In genomic region chr7:22948770-22949169, GRCh38 we compare ENCODE assay signal across 1 cellular context.
TF ChIP-seq lines count a peak whose summit lies in the region.

No MANE protein-coding gene starts in this region.

TF ChIP-seq in GM23338, 12 proteins besides CTCF, POLR2A, EP300 and RAD21 (continued from another document):
- TF ChIP-seq, protein P1, sequence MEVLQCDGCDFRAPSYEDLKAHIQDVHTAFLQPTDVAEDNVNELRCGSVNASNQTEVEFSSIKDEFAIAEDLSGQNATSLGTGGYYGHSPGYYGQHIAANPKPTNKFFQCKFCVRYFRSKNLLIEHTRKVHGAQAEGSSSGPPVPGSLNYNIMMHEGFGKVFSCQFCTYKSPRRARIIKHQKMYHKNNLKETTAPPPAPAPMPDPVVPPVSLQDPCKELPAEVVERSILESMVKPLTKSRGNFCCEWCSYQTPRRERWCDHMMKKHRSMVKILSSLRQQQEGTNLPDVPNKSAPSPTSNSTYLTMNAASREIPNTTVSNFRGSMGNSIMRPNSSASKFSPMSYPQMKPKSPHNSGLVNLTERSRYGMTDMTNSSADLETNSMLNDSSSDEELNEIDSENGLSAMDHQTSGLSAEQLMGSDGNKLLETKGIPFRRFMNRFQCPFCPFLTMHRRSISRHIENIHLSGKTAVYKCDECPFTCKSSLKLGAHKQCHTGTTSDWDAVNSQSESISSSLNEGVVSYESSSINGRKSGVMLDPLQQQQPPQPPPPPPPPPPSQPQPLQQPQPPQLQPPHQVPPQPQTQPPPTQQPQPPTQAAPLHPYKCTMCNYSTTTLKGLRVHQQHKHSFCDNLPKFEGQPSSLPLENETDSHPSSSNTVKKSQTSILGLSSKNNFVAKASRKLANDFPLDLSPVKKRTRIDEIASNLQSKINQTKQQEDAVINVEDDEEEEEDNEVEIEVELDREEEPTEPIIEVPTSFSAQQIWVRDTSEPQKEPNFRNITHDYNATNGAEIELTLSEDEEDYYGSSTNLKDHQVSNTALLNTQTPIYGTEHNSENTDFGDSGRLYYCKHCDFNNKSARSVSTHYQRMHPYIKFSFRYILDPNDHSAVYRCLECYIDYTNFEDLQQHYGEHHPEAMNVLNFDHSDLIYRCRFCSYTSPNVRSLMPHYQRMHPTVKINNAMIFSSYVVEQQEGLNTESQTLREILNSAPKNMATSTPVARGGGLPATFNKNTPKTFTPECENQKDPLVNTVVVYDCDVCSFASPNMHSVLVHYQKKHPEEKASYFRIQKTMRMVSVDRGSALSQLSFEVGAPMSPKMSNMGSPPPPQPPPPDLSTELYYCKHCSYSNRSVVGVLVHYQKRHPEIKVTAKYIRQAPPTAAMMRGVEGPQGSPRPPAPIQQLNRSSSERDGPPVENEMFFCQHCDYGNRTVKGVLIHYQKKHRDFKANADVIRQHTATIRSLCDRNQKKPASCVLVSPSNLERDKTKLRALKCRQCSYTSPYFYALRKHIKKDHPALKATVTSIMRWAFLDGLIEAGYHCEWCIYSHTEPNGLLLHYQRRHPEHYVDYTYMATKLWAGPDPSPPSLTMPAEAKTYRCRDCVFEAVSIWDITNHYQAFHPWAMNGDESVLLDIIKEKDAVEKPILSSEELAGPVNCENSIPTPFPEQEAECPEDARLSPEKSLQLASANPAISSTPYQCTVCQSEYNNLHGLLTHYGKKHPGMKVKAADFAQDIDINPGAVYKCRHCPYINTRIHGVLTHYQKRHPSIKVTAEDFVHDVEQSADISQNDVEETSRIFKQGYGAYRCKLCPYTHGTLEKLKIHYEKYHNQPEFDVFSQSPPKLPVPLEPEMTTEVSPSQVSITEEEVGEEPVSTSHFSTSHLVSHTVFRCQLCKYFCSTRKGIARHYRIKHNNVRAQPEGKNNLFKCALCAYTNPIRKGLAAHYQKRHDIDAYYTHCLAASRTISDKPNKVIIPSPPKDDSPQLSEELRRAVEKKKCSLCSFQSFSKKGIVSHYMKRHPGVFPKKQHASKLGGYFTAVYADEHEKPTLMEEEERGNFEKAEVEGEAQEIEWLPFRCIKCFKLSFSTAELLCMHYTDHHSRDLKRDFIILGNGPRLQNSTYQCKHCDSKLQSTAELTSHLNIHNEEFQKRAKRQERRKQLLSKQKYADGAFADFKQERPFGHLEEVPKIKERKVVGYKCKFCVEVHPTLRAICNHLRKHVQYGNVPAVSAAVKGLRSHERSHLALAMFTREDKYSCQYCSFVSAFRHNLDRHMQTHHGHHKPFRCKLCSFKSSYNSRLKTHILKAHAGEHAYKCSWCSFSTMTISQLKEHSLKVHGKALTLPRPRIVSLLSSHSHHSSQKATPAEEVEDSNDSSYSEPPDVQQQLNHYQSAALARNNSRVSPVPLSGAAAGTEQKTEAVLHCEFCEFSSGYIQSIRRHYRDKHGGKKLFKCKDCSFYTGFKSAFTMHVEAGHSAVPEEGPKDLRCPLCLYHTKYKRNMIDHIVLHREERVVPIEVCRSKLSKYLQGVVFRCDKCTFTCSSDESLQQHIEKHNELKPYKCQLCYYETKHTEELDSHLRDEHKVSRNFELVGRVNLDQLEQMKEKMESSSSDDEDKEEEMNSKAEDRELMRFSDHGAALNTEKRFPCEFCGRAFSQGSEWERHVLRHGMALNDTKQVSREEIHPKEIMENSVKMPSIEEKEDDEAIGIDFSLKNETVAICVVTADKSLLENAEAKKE (CRISPR knock-in tag; IDR thresholded peaks at IDR 0.05), result no peak
- TF ChIP-seq NANOG (IDR thresholded peaks at IDR 0.05; ENCODE audit: borderline replicate concordance) (no peak), STAT1 (IDR thresholded peaks at IDR 0.05; ENCODE audit: unreplicated experiment) (no peak), ZNF114 (CRISPR knock-in tag; IDR thresholded peaks at IDR 0.05) (no peak), POLR2AphosphoS5 (IDR thresholded peaks at IDR 0.05; ENCODE audit: low read depth) (no peak), CREB1 (CRISPR knock-in tag; IDR thresholded peaks at IDR 0.05; ENCODE audit: low read depth) (no peak), JUNB (IDR thresholded peaks at IDR 0.05; ENCODE audit: unreplicated experiment) (no peak)
